Comparison of ENCODE assay signal across 19 cellular contexts in the genomic region with DNA sequence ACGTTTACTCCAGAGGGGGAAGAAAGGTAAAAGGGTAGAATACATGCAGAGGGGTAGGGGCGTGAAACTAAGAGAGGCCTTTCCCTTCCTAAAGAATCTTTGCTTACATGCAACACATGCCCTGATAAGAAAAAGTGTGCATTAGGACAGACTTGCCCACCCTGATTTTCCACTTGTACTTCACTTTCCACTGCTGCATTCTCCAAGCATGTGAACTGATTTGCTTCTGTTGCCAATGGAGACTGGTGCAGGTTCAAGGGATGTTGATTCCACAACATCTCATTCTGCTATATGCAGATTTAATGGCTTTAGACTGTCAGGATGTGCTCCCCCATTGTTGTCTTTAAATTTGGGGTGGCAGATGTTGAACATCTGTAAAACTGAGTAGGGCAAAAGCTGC.
A peak's percentile ranks its signal among the peaks of the same experiment; 100 is the strongest.
DNase-seq lines count a peak whose midpoint lies in the region; ATAC-seq, FAIRE-seq and TF ChIP-seq lines count a peak whose summit lies in the region.
"Had no signal": no experiment of that assay in that cellular context is flagged by ENCODE, and none has a peak within 500 bp of the region (broad histone marks: within the 10 kb centered on the region; RNA-seq: fewer than 3 reads in every experiment).

No MANE protein-coding gene starts in this region.

- H4K5ac ChIP-seq in H1 (ENCODE audit: insufficient read length, low read depth, low read length): no peak overlapping the region
- H4K5ac ChIP-seq in mesendoderm (ENCODE audit: low read length): no peak overlapping the region

- H3K27me3 Mint-ChIP-seq in activated CD4-positive, alpha-beta T cell treated with anti-CD3 and anti-CD28 coated beads, Interleukin-2, amount 10 ng/mL, durations not matched to agents 7 days and 5 days: no peaks in the 10 kb centered on the region
- peaks cover 0 to 2% (median 1%) of the 10 kb centered on the region in 3 donors for H3K27me3 Mint-ChIP-seq in immature natural killer cell (ENCODE audit: low read depth in 3 of 3)
- H3K27me3 Mint-ChIP-seq: CD4-positive, alpha-beta T cell; CD8-positive, alpha-beta memory T cell had no signal

- H2BK5ac ChIP-seq in H1 (ENCODE audit: low read depth, low read length) (no peak overlapping the region), mesendoderm (ENCODE audit: low read length) (no peak overlapping the region)

- H3K36me3 Mint-ChIP-seq in activated CD4-positive, alpha-beta T cell treated with anti-CD3 and anti-CD28 coated beads, Interleukin-2, amount 10 ng/mL, durations not matched to agents 7 days and 5 days (ENCODE audit: low read depth): peaks cover 8% of the 10 kb centered on the region
- peaks cover 9 to 16% (median 10%) of the 10 kb centered on the region in 3 donors for H3K36me3 Mint-ChIP-seq in immature natural killer cell

- no peak overlapping the region for H3K4me2 ChIP-seq in H1 (ENCODE audit: insufficient read depth in 1 of 2, low read depth in 2 of 2, low read length in 2 of 2)
- H3K4me2 ChIP-seq in mesendoderm (ENCODE audit: low read length): no peak overlapping the region

- no peak overlapping the region for H3K27ac Mint-ChIP-seq in activated CD4-positive, alpha-beta T cell treated with anti-CD3 and anti-CD28 coated beads, Interleukin-2, amount 10 ng/mL, durations not matched to agents 7 days and 5 days
- no peak overlapping the region for H3K27ac Mint-ChIP-seq in immature natural killer cell
- H3K27ac Mint-ChIP-seq: CD14-positive monocyte; CD4-positive, alpha-beta T cell; H9 had no signal

- H2BK12ac ChIP-seq in H1 (ENCODE audit: low read depth, low read length): no peak overlapping the region

- H2AK5ac ChIP-seq in H1 (ENCODE audit: low read depth, low read length): no peak overlapping the region
- no peak overlapping the region for H2AK5ac ChIP-seq in mesendoderm (ENCODE audit: low read length)

- H3K9ac ChIP-seq in H1 (replicated peaks in 1 of 4; ENCODE audit: extremely low read depth in 1 of 4, low read depth in 3 of 4, low read length in 3 of 4): no peak overlapping the region
- no peak overlapping the region for H3K9ac ChIP-seq in mesendoderm (ENCODE audit: low read length)
- H3K9ac ChIP-seq: GM23248 had no signal

- H3K18ac ChIP-seq in H1 (ENCODE audit: extremely low read depth, low read length) (no peak overlapping the region), mesendoderm (ENCODE audit: low read length) (peak overlapping the region; percentile 69)

- no peak for TF ChIP-seq POLR2A in GM12892 (IDR thresholded peaks at IDR 0.05; ENCODE audit: low read depth, low read length)
- no peak for TF ChIP-seq POLR2A in H1 (IDR thresholded peaks at IDR 0.05; ENCODE audit: control extremely low read depth in 1 of 2, low read depth in 2 of 2, low read length in 2 of 2)

- no peak overlapping the region for H3K4ac ChIP-seq in H1 (replicated peaks; ENCODE audit: insufficient read length, low read depth, low read length)
- peak overlapping the region; percentile 79 for H3K4ac ChIP-seq in mesendoderm (ENCODE audit: low read depth, low read length)

- FAIRE-seq in GM12892 (lab: Jason Lieb, UNC) (peak; percentile 46), H1 (lab: Jason Lieb, UNC) (no peak)
- FAIRE-seq: D721Med, GM12891, GM19239 had no signal

- no peak for ATAC-seq in GM18511 (IDR thresholded peaks at IDR 0.05; ENCODE audit: unreplicated experiment)
- ATAC-seq: HCT116 had no signal

- no peaks in the 10 kb centered on the region for H3K4me1 Mint-ChIP-seq in activated CD4-positive, alpha-beta T cell treated with anti-CD3 and anti-CD28 coated beads, Interleukin-2, amount 10 ng/mL, durations not matched to agents 7 days and 5 days
- peaks cover 0 to 15% of the 10 kb centered on the region in 2 donors for H3K4me1 Mint-ChIP-seq in immature natural killer cell
- H3K4me1 Mint-ChIP-seq: CD8-positive, alpha-beta memory T cell had no signal

- H3K36me3 ChIP-seq in H1 (ENCODE audit: control insufficient read depth in 2 of 4, insufficient read depth in 4 of 4, low read length in 3 of 4) (no peaks in the 10 kb centered on the region), mesendoderm (ENCODE audit: control insufficient read depth, insufficient read depth, low read length) (no peaks in the 10 kb centered on the region)

- DNase-seq in GM12892 (ENCODE audit: insufficient read length) (no peak), H1 (ENCODE audit: low read depth in 1 of 2, low spot score in 2 of 2) (peak in 1 of 2 experiments; percentile 7), mesendoderm (peak; percentile 69), HT-29 (ENCODE audit: low spot score) (no peak), immature natural killer cell (no peak)
- no peak for DNase-seq in activated CD4-positive, alpha-beta T cell treated with anti-CD3 and anti-CD28 coated beads, Interleukin-2, amount 10 ng/mL, durations not matched to agents 7 days and 5 days
- DNase-seq: CD4-positive, alpha-beta T cell; CD8-positive, alpha-beta memory T cell; DMS 273 treated with DMSO at 0.1 percent for 48 hours; DMS79; GF-D8; GM23248; H9 had no signal

- TF ChIP-seq CTCF in H1 (IDR thresholded peaks at IDR 0.05; ENCODE audit: control extremely low read depth in 1 of 3, insufficient read depth in 1 of 3, low read depth in 1 of 3, low read length in 3 of 3): no peak

- no peak for TF ChIP-seq EP300 in H1 (IDR thresholded peaks at IDR 0.05; ENCODE audit: borderline replicate concordance in 1 of 2, low read depth in 2 of 2, low read length in 2 of 2)

- H3K56ac ChIP-seq in H1 (replicated peaks; ENCODE audit: insufficient read length, low read depth, low read length) (no peak overlapping the region), mesendoderm (ENCODE audit: low read length) (no peak overlapping the region)

- no peaks in the 10 kb centered on the region; the same call in 1 of the 2 replicates for H3K23me2 ChIP-seq in H1 (ENCODE audit: low read depth, low read length)

- H3K4me3 ChIP-seq in H1 (ENCODE audit: extremely low read depth in 1 of 4, insufficient read depth in 2 of 4, low read depth in 3 of 4, low read length in 4 of 4): no peak overlapping the region
- no peak overlapping the region for H3K4me3 ChIP-seq in mesendoderm (ENCODE audit: low read length)
- H3K4me3 ChIP-seq: GM23248 had no signal

- H3K27me3 ChIP-seq in H1 (replicated peaks in 1 of 4; ENCODE audit: control insufficient read depth in 3 of 4, extremely low read depth in 1 of 4, insufficient read depth in 3 of 4, low read length in 3 of 4) (no peaks in the 10 kb centered on the region), mesendoderm (ENCODE audit: insufficient read depth, low read length, poor library complexity) (no peaks in the 10 kb centered on the region)

- H2BK20ac ChIP-seq in H1 (ENCODE audit: low read length): no peak overlapping the region

- POLR2A ChIA-PET in H1 (lab: Charles Lee; ENCODE audit: partially characterized antibody): no interaction called here
- POLR2A ChIA-PET in activated CD4-positive, alpha-beta T cell treated with anti-CD3 and anti-CD28 coated beads, Interleukin-2, amount 10 ng/mL, durations not matched to agents 7 days and 5 days (lab: Charles Lee): no interaction called here

- 93% methylated on average over 2 of the region's 2 CpGs; no CpG with 5 or more reads in 1 of the 2 experiments for WGBS in H1 (ENCODE audit: extremely low coverage in 1 of 2, insufficient coverage in 1 of 2, insufficient read length in 1 of 2, insufficient replicate concordance in 2 of 2, low coverage in 1 of 2, low lambda C conversion rate in 2 of 2, missing lambda C conversion rate in 1 of 2), 2 experiments
- WGBS in mesendoderm (ENCODE audit: extremely low coverage, insufficient coverage, low lambda C conversion rate): no CpG with 5 or more reads among the region's 2 CpGs

- H4K8ac ChIP-seq in H1 (ENCODE audit: extremely low read depth, insufficient read depth, low read length) (no peak overlapping the region), mesendoderm (ENCODE audit: low read depth, low read length) (no peak overlapping the region)

- H3K27ac ChIP-seq in H1 (ENCODE audit: low read depth, low read length): no peak overlapping the region
- no peak overlapping the region for H3K27ac ChIP-seq in mesendoderm (ENCODE audit: low read depth, low read length)
- H3K27ac ChIP-seq: GM23248 had no signal

- no peak overlapping the region for H4K91ac ChIP-seq in H1 (replicated peaks; ENCODE audit: insufficient read length, low read length)

- no peak overlapping the region for H2BK120ac ChIP-seq in H1 (replicated peaks; ENCODE audit: low read depth, low read length)
- no peak overlapping the region for H2BK120ac ChIP-seq in mesendoderm (ENCODE audit: low read depth, low read length)

- peaks cover 4 to 18% (median 12%) of the 10 kb centered on the region in 4 experiments; a peak in 5 of 7 replicates for H3K4me1 ChIP-seq in H1 (replicated peaks in 1 of 4; ENCODE audit: control insufficient read depth in 3 of 4, insufficient read depth in 4 of 4, low read length in 3 of 4)
- H3K4me1 ChIP-seq in mesendoderm (ENCODE audit: control insufficient read depth, low read depth, low read length): no peaks in the 10 kb centered on the region

- H3K79me1 ChIP-seq in H1 (ENCODE audit: low read depth, low read length) (no peaks in the 10 kb centered on the region; the same call in 1 of the 2 replicates), mesendoderm (ENCODE audit: low read length) (no peaks in the 10 kb centered on the region)

- H3K4me3 Mint-ChIP-seq in activated CD4-positive, alpha-beta T cell treated with anti-CD3 and anti-CD28 coated beads, Interleukin-2, amount 10 ng/mL, durations not matched to agents 7 days and 5 days: no peak overlapping the region
- no peak overlapping the region for H3K4me3 Mint-ChIP-seq in immature natural killer cell
- H3K4me3 Mint-ChIP-seq: CD14-positive monocyte; CD4-positive, alpha-beta T cell; CD8-positive, alpha-beta memory T cell; H9 had no signal

- H3K14ac ChIP-seq in H1 (ENCODE audit: insufficient read length): no peak overlapping the region

- no peaks in the 10 kb centered on the region for H4K20me1 ChIP-seq in H1 (replicated peaks in 1 of 2; ENCODE audit: control insufficient read depth in 1 of 2, insufficient read depth in 2 of 2, low read length in 2 of 2)

- H2AFZ ChIP-seq in H1 (ENCODE audit: low read length): no peak overlapping the region
- H2AFZ ChIP-seq: GM23248 had no signal

- H3K79me2 ChIP-seq in H1 (ENCODE audit: control insufficient read depth in 1 of 2, insufficient read depth in 2 of 2, low read length in 2 of 2): no peaks in the 10 kb centered on the region
- H3K79me2 ChIP-seq in mesendoderm (ENCODE audit: control insufficient read depth, insufficient read depth, low read length): no peaks in the 10 kb centered on the region

- CTCF ChIA-PET in H1 (lab: Charles Lee; ENCODE audit: partially characterized antibody): interaction anchor here (0.9 to 3.5 kb wide), 2 partner anchors 9 to 15 kb away, joined by 3 to 28 read pairs; no protein-coding TSS in a partner anchor
- CTCF ChIA-PET in activated CD4-positive, alpha-beta T cell treated with anti-CD3 and anti-CD28 coated beads, Interleukin-2, amount 10 ng/mL, durations not matched to agents 7 days and 5 days (lab: Charles Lee): no interaction called here

- H2BK15ac ChIP-seq in H1 (ENCODE audit: low read length) (0 out of 2 replicates have a peak overlapping the region, but pooled peaks have one; percentile 0), mesendoderm (replicated peaks; ENCODE audit: low read depth) (no peak overlapping the region)

- H3K23ac ChIP-seq in H1 (ENCODE audit: insufficient read length) (no peak overlapping the region), mesendoderm (ENCODE audit: low read length) (no peak overlapping the region)

- TF ChIP-seq RAD21 in H1 (IDR thresholded peaks at IDR 0.05 in 1 of 2, conservative IDR thresholded peaks at IDR 0.05 in 1 of 2; ENCODE audit: low read depth in 2 of 2, low read length in 2 of 2): no peak

- no peaks in the 10 kb centered on the region for H3K9me3 ChIP-seq in H1 (ENCODE audit: insufficient read depth in 2 of 2, low read depth in 1 of 2, low read length in 1 of 2)

- no peaks in the 10 kb centered on the region for H3K9me3 Mint-ChIP-seq in activated CD4-positive, alpha-beta T cell treated with anti-CD3 and anti-CD28 coated beads, Interleukin-2, amount 10 ng/mL, durations not matched to agents 7 days and 5 days
- no peaks in the 10 kb centered on the region for H3K9me3 Mint-ChIP-seq in immature natural killer cell
- H3K9me3 Mint-ChIP-seq: CD14-positive monocyte; CD4-positive, alpha-beta T cell; CD8-positive, alpha-beta memory T cell; H9 had no signal
